Comparison of ENCODE assay signal across 13 cellular contexts in the genomic region with DNA sequence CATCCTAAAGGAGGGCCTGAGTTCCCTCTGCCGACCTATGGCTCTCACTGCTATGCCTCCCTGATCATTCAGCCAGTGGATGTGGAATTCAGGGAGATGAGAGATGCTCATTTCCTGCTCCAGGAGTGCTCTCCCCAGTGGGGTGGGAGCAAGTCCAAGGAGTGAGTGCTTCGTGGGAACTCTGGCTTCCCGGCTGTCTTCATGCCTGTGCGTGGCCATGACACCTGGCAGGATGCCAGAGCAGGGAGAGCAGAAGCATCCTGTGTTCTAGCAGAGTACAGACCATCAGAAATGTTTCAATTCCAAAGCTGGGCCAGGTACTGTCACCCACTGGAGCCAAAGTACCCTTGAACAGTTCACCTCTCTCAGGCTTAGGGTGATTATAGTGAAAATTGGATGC. TPM values are rescaled to one million over a fixed set of nuclear protein-coding genes. Genes with fewer than 3 reads are reported as not detected.
DNase-seq lines count a peak whose midpoint lies in the region; ATAC-seq lines count a peak whose summit lies in the region.
"Had no signal": no experiment of that assay in that cellular context is flagged by ENCODE, and none has a peak within 500 bp of the region (broad histone marks: within the 10 kb centered on the region; RNA-seq: fewer than 3 reads in every experiment).

No MANE protein-coding gene starts in this region.

- no peak overlapping the region for H3K23ac ChIP-seq in mesenchymal stem cell (ENCODE audit: low read length in 2 of 2)

- H3K79me1 ChIP-seq in mesenchymal stem cell (replicated peaks; ENCODE audit: low read length, poor library complexity, severe bottlenecking) = no peaks in the 10 kb centered on the region

- H3K18ac ChIP-seq in mesenchymal stem cell (ENCODE audit: low read depth in 1 of 2, low read length in 2 of 2) = peak overlapping the region in 1 of 2 experiments; percentile 11

- H2AFZ ChIP-seq in Karpas-422 (ENCODE audit: low read length) (no peak overlapping the region), mesenchymal stem cell (ENCODE audit: low read depth, low read length) (no peak overlapping the region)

- no peak overlapping the region for H3K4ac ChIP-seq in mesenchymal stem cell (ENCODE audit: low read depth in 1 of 2, low read length in 2 of 2)

- H3K4me1 ChIP-seq in Karpas-422 (ENCODE audit: low read length) = no peaks in the 10 kb centered on the region
- peaks cover 7% of the 10 kb centered on the region for H3K4me1 ChIP-seq in mesenchymal stem cell (ENCODE audit: control insufficient read depth, insufficient read depth, low read depth, low read length)

- H3K14ac ChIP-seq in mesenchymal stem cell (ENCODE audit: low read length in 2 of 2) = no peak overlapping the region

- H3K27me3 ChIP-seq in Karpas-422 (ENCODE audit: low read length) = no peaks in the 10 kb centered on the region
- no peaks in the 10 kb centered on the region for H3K27me3 ChIP-seq in mesenchymal stem cell (ENCODE audit: control insufficient read depth in 1 of 2, insufficient read depth in 1 of 2, low read length in 2 of 2)

- peak; percentile 22 for DNase-seq in DMS53 (lab: John Stamatoyannopoulos, UW)
- DNase-seq in DMS53 treated with DMSO at 0.1 percent for 48 hours (lab: John Stamatoyannopoulos, UW; ENCODE audit: unreplicated experiment) = no peak
- DNase-seq in Karpas-422 = peak; percentile 39
- DNase-seq in cerebellum (ENCODE audit: low spot score) = peak; percentile 20
- DNase-seq in mesenchymal stem cell = peak; percentile 41
- no peak for DNase-seq in NCI-H1092 treated with DMSO at 0.1 percent for 48 hours (lab: John Stamatoyannopoulos, UW)
- no peak for DNase-seq in NCI-H2107 treated with DMSO at 0.1 percent for 48 hours (lab: John Stamatoyannopoulos, UW; ENCODE audit: unreplicated experiment)
- DNase-seq: 8988T; activated CD4-positive, alpha-beta T cell treated with anti-CD3 and anti-CD28 coated beads, Interleukin-2, amount 50 U/mL, for 48 hours; activated naive CD4-positive, alpha-beta T cell treated with Interleukin-2 at 50 U/mL for 16 hours; stimulated activated CD8-positive, alpha-beta memory T cell treated with anti-CD3 and anti-CD28 coated beads, Interleukin-4, amount 100 ng/mL, for 48 hours; T-helper 1 cell had no signal

- H3K9me3 ChIP-seq in Karpas-422 (ENCODE audit: low read length) (no peaks in the 10 kb centered on the region), mesenchymal stem cell (ENCODE audit: control insufficient read depth, low read length) (no peaks in the 10 kb centered on the region)

- H3K79me2 ChIP-seq in Karpas-422 (ENCODE audit: low read length) = no peaks in the 10 kb centered on the region

- H4K8ac ChIP-seq in mesenchymal stem cell (ENCODE audit: low read length) = no peak overlapping the region

- WGBS in mesenchymal stem cell = 61% methylated on average over 4 of the region's 4 CpGs

- H3K27ac ChIP-seq in Karpas-422 (ENCODE audit: low read length) = no peak overlapping the region
- H3K27ac ChIP-seq in mesenchymal stem cell (ENCODE audit: low read length, poor library complexity, severe bottlenecking) = no peak overlapping the region

- H2BK12ac ChIP-seq in mesenchymal stem cell (ENCODE audit: low read length in 2 of 2) = no peak overlapping the region

- no peak for ATAC-seq in GM18868 (IDR thresholded peaks at IDR 0.05; ENCODE audit: unreplicated experiment)

- H2BK5ac ChIP-seq in mesenchymal stem cell (ENCODE audit: low read depth, low read length, poor library complexity, severe bottlenecking) = no peak overlapping the region

- H2AK5ac ChIP-seq in mesenchymal stem cell (ENCODE audit: low read length, severe bottlenecking) = no peak overlapping the region

- no peak overlapping the region for H4K91ac ChIP-seq in mesenchymal stem cell (ENCODE audit: low read length)

- H3K36me3 ChIP-seq in Karpas-422 (ENCODE audit: insufficient read depth, low read length) (no peaks in the 10 kb centered on the region), mesenchymal stem cell (ENCODE audit: control insufficient read depth in 1 of 2, insufficient read depth in 2 of 2, low read depth in 1 of 2, low read length in 2 of 2) (peaks cover 4 to 39% of the 10 kb centered on the region in 2 experiments)

- H3K9me2 ChIP-seq in Karpas-422 (replicated peaks; ENCODE audit: insufficient read depth, low read length) = no peaks in the 10 kb centered on the region

- H3K4me2 ChIP-seq in Karpas-422 (ENCODE audit: low read depth, low read length, poor library complexity, severe bottlenecking) = no peak overlapping the region
- no peak overlapping the region for H3K4me2 ChIP-seq in mesenchymal stem cell (ENCODE audit: low read length, poor library complexity, severe bottlenecking)

- no peak overlapping the region for H2BK15ac ChIP-seq in mesenchymal stem cell (ENCODE audit: low read depth, poor library complexity, severe bottlenecking)

- H2BK120ac ChIP-seq in mesenchymal stem cell (ENCODE audit: low read depth, low read length) = no peak overlapping the region

- H3K9ac ChIP-seq in Karpas-422 (ENCODE audit: low read length) = no peak overlapping the region
- H3K9ac ChIP-seq in mesenchymal stem cell (ENCODE audit: low read length) = no peak overlapping the region

- no peaks in the 10 kb centered on the region for H4K20me1 ChIP-seq in Karpas-422 (ENCODE audit: insufficient read depth, low read depth, low read length)

- no peak overlapping the region for H3K4me3 ChIP-seq in Karpas-422 (ENCODE audit: low read length)
- H3K4me3 ChIP-seq in mesenchymal stem cell (ENCODE audit: insufficient read depth in 1 of 2, low read depth in 1 of 2, low read length in 2 of 2) = no peak overlapping the region

RNA-seq across cellular contexts. Expression of a gene that starts 45.1 kb away (rescaled TPM):
- total RNA-seq in Karpas-422 (2014; rRNA removed; shearing (Covaris generic); ENCODE audit: low replicate concordance) = 21.4 and 34.8 TPM in 2 replicates
- total RNA-seq in cerebellum = 22.2 TPM
- polyA plus RNA-seq in mesenchymal stem cell (2013, experiment 1 of 2) = 18.6 TPM
- 17.5 TPM for polyA plus RNA-seq in mesenchymal stem cell (2013, experiment 2 of 2)

RNA-seq across cellular contexts. Expression of a gene that starts 59.1 kb away (rescaled TPM):
- total RNA-seq in Karpas-422 (2014; rRNA removed; shearing (Covaris generic); ENCODE audit: low replicate concordance) = not detected in 2 replicates
- 39.9 TPM for total RNA-seq in cerebellum
- polyA plus RNA-seq in mesenchymal stem cell (2013, experiment 1 of 2) = 4.9 TPM
- 4.9 TPM for polyA plus RNA-seq in mesenchymal stem cell (2013, experiment 2 of 2)

Comparison
In these comparisons a context has a peak if more than half of its experiments do, and no peak if none do; other contexts are left out.
1. DNase-seq: peak in DMS53 (single experiment), Karpas-422 (single experiment), cerebellum (single experiment) and mesenchymal stem cell (single experiment); none in DMS53 treated with DMSO at 0.1 percent for 48 hours (single experiment), NCI-H1092 treated with DMSO at 0.1 percent for 48 hours (single experiment) and NCI-H2107 treated with DMSO at 0.1 percent for 48 hours (single experiment).
2. RNA of a gene that starts 59.1 kb away (total RNA-seq): 39.9 TPM in cerebellum (single experiment); not detected in Karpas-422; every median in the first group is over 10 times any median in the second.